15 cellular contexts compared by ENCODE assay signal in genomic region chr19:38253788-38254187, GRCh38. TPM values are rescaled to one million over a fixed set of nuclear protein-coding genes. Genes with fewer than 3 reads are reported as not detected.
DNase-seq lines count a peak whose midpoint lies in the region; ATAC-seq and TF ChIP-seq lines count a peak whose summit lies in the region.
"Had no signal": no experiment of that assay in that cellular context is flagged by ENCODE, and none has a peak within 500 bp of the region (broad histone marks: within the 10 kb centered on the region; RNA-seq: fewer than 3 reads in every experiment).

No MANE protein-coding gene starts in this region.

- no peak overlapping the region for H3K4me2 ChIP-seq in mammary epithelial cell (ENCODE audit: insufficient read depth, low read depth, low read length)
- no peak overlapping the region for H3K4me2 ChIP-seq in parathyroid adenoma (ENCODE audit: low read length)
- H3K4me2 ChIP-seq: A549 had no signal

- H3K27me3 ChIP-seq in breast epithelium (no peaks in the 10 kb centered on the region), mammary epithelial cell (ENCODE audit: insufficient read depth, low read length) (no peaks in the 10 kb centered on the region), gastroesophageal sphincter (peaks cover 7% of the 10 kb centered on the region), parathyroid adenoma (ENCODE audit: control insufficient read depth, insufficient read depth, low read length) (no peaks in the 10 kb centered on the region), upper lobe of right lung (peaks cover 13% of the 10 kb centered on the region)
- H3K27me3 ChIP-seq: foreskin keratinocyte had no signal

- H4K20me1 ChIP-seq in mammary epithelial cell (ENCODE audit: insufficient read depth, low read length), result no peaks in the 10 kb centered on the region

- H2AFZ ChIP-seq in mammary epithelial cell (ENCODE audit: low read depth, low read length) (no peak overlapping the region), parathyroid adenoma (no peak overlapping the region)

- H3K4me3 ChIP-seq in breast epithelium, result peak overlapping the region; percentile 13 to 62 (median 44)
- H3K4me3 ChIP-seq in mammary epithelial cell (replicated peaks in 1 of 3; ENCODE audit: insufficient read depth in 1 of 3, low read depth in 2 of 3, low read length in 3 of 3), result no peak overlapping the region
- H3K4me3 ChIP-seq in gastroesophageal sphincter, result peak overlapping the region; percentile 55 to 81
- H3K4me3 ChIP-seq in parathyroid adenoma (ENCODE audit: low read depth, low read length), result no peak overlapping the region
- H3K4me3 ChIP-seq in upper lobe of right lung, result peak overlapping the region; percentile 60
- H3K4me3 ChIP-seq: A549 had no signal

- no peak for TF ChIP-seq CTCF in breast epithelium (IDR thresholded peaks at IDR 0.05)
- TF ChIP-seq CTCF in mammary epithelial cell (conservative IDR thresholded peaks at IDR 0.05 in 1 of 2, IDR thresholded peaks at IDR 0.05 in 1 of 2; ENCODE audit: extremely low read depth in 1 of 2, insufficient read depth in 1 of 2, low read depth in 1 of 2, low read length in 2 of 2), result no peak
- TF ChIP-seq CTCF in gastroesophageal sphincter (IDR thresholded peaks at IDR 0.05), result no peak
- TF ChIP-seq CTCF in parathyroid adenoma (IDR thresholded peaks at IDR 0.05), result no peak
- no peak for TF ChIP-seq CTCF in upper lobe of right lung (IDR thresholded peaks at IDR 0.05)

- no peak for TF ChIP-seq EP300 in gastroesophageal sphincter (IDR thresholded peaks at IDR 0.05)

- ATAC-seq in gastroesophageal sphincter (no peak), upper lobe of right lung (peak; percentile 2), HG03354 (IDR thresholded peaks at IDR 0.05; ENCODE audit: poor library complexity, severe bottlenecking, unreplicated experiment) (no peak), GM19328 (IDR thresholded peaks at IDR 0.05; ENCODE audit: unreplicated experiment) (no peak)
- ATAC-seq: A549, foreskin keratinocyte had no signal

- H3K4me1 ChIP-seq in breast epithelium (no peaks in the 10 kb centered on the region), mammary epithelial cell (ENCODE audit: insufficient read depth, low read length) (peaks cover 33% of the 10 kb centered on the region), gastroesophageal sphincter (peaks cover 0 to 70% (median 10%) of the 10 kb centered on the region in 3 donors), parathyroid adenoma (peaks cover 9% of the 10 kb centered on the region), upper lobe of right lung (peaks cover 11% of the 10 kb centered on the region)

- H3K9me3 ChIP-seq in breast epithelium, result no peaks in the 10 kb centered on the region
- no peaks in the 10 kb centered on the region for H3K9me3 ChIP-seq in mammary epithelial cell (replicated peaks; ENCODE audit: insufficient read depth, low read length)
- H3K9me3 ChIP-seq in gastroesophageal sphincter, result no peaks in the 10 kb centered on the region
- H3K9me3 ChIP-seq in parathyroid adenoma (ENCODE audit: control insufficient read depth, low read length), result no peaks in the 10 kb centered on the region
- no peaks in the 10 kb centered on the region for H3K9me3 ChIP-seq in upper lobe of right lung
- H3K9me3 ChIP-seq: A549 had no signal

- CTCF ChIA-PET in mammary epithelial cell (lab: Charles Lee; ENCODE audit: low non-redundant PET), result no interaction called here

- dilution Hi-C loops in mammary epithelial cell (cut with HindIII; ENCODE audit: low sequenced_read_pairs), result loop anchor here (5.0 kb wide), 2 partner anchors 36 to 64 kb away; partner anchors contain the start of genes KCNK6 and YIF1B

- BruUV-seq in mammary epithelial cell (replicated peaks; lab: Mats Ljungman, UMichigan), result no TSS peak

- H3K9ac ChIP-seq in mammary epithelial cell (ENCODE audit: insufficient read depth, low read length) (no peak overlapping the region), parathyroid adenoma (no peak overlapping the region)

- no peaks in the 10 kb centered on the region for H3K36me3 ChIP-seq in breast epithelium
- no peaks in the 10 kb centered on the region for H3K36me3 ChIP-seq in mammary epithelial cell (ENCODE audit: insufficient read depth, low read length)
- no peaks in the 10 kb centered on the region for H3K36me3 ChIP-seq in gastroesophageal sphincter
- no peaks in the 10 kb centered on the region for H3K36me3 ChIP-seq in parathyroid adenoma (ENCODE audit: control insufficient read depth, insufficient read depth, low read length)
- H3K36me3 ChIP-seq in upper lobe of right lung, result no peaks in the 10 kb centered on the region

- in situ Hi-C loops in mammary epithelial cell (cut with MboI; ENCODE audit: low sequenced_read_pairs in 2 of 2), result no loop called here

- no peak for DNase-seq in breast epithelium (ENCODE audit: low spot score in 2 of 2)
- DNase-seq in mammary epithelial cell, result no peak
- DNase-seq in upper lobe of right lung, result no peak
- DNase-seq in putamen (ENCODE audit: low spot score), result no peak
- DNase-seq: activated naive CD8-positive, alpha-beta T cell treated with anti-CD3 and anti-CD28 coated beads, Interleukin-2, amount 50 U/mL, for 24 hours; effector CD4-positive, alpha-beta T cell; foreskin keratinocyte; HCEC 1CT; NCI-H1436; NCI-H524 treated with DMSO at 0.1 percent for 48 hours had no signal

- H3K79me2 ChIP-seq in mammary epithelial cell (ENCODE audit: insufficient read depth, low read length) (no peaks in the 10 kb centered on the region), parathyroid adenoma (no peaks in the 10 kb centered on the region)

- H3K27ac ChIP-seq in breast epithelium (peak overlapping the region; percentile 91 to 97), mammary epithelial cell (ENCODE audit: insufficient read depth, low read depth, low read length) (no peak overlapping the region), gastroesophageal sphincter (peak overlapping the region; percentile 89 to 97 (median 96)), parathyroid adenoma (peak overlapping the region; percentile 80), upper lobe of right lung (peak overlapping the region; percentile 78)
- H3K27ac ChIP-seq: foreskin keratinocyte had no signal

- intact Hi-C loops in breast epithelium (cut with DNase I; ENCODE audit: low total_unique reads) (no loop called here), mammary epithelial cell (cut with micrococcal nuclease) (no loop called here), upper lobe of right lung (cut with DNase I) (no loop called here)

- TF ChIP-seq POLR2A in breast epithelium (IDR thresholded peaks at IDR 0.05) (no peak), gastroesophageal sphincter (IDR thresholded peaks at IDR 0.05) (no peak)

- WGBS in mammary epithelial cell (ENCODE audit: low coverage, missing lambda C conversion rate), result 78% methylated on average over 5 of the region's 5 CpGs
- 47% methylated on average over 2 of the region's 5 CpGs; no CpG with 5 or more reads in 1 of the 2 donors for whole genome bisulfite sequencing in gastroesophageal sphincter (ENCODE audit: low coverage in 1 of 2), 2 donors

RNA-seq across cellular contexts. Expression of gene PPP1R14A, which starts 2.4 kb away (rescaled TPM):
- total RNA-seq in breast epithelium (10 to 100 TPM; 39.1 to 83.2 (median 51.2) TPM), mammary epithelial cell (10 to 100 TPM in 1 of 2 donors, 1 to 10 TPM in 1; 4.2 to 10.2 TPM), gastroesophageal sphincter (100 to 1,000 TPM; 226 to 468 (median 332) TPM), upper lobe of right lung (113 TPM)
- 3.4 TPM for polyA plus RNA-seq in mammary epithelial cell
- polyA minus RNA-seq in mammary epithelial cell, result not detected

RNA-seq across cellular contexts. Expression of gene SPINT2, which starts 10.6 kb away (rescaled TPM):
- total RNA-seq in breast epithelium (100 to 1,000 TPM in 2 of 3 donors, 10 to 100 TPM in 1; 17.1 to 639 (median 492) TPM), mammary epithelial cell (100 to 1,000 TPM; 775 to 871 TPM), gastroesophageal sphincter (10 to 100 TPM in 2 of 4 donors, 1 to 10 TPM in 2; 2.1 to 51.7 (median 10.9) TPM), upper lobe of right lung (231 TPM)
- polyA plus RNA-seq in mammary epithelial cell, result 333 TPM
- polyA minus RNA-seq in mammary epithelial cell, result 334 TPM

RNA-seq across cellular contexts. Expression of gene DPF1, which starts 29.8 kb away (rescaled TPM):
- total RNA-seq in breast epithelium, result not detected
- 1 to 10 TPM; 3.0 to 6.2 TPM for total RNA-seq in mammary epithelial cell
- 1.6 TPM for polyA plus RNA-seq in mammary epithelial cell
- not detected for polyA minus RNA-seq in mammary epithelial cell
- not detected for total RNA-seq in gastroesophageal sphincter
- total RNA-seq in upper lobe of right lung, result not detected

RNA-seq across cellular contexts. Expression of gene C19orf33, which starts 50.3 kb away (rescaled TPM):
- total RNA-seq in breast epithelium, result 10 to 100 TPM in 2 of 3 donors, 1 to 10 TPM in 1; 3.5 to 19.3 (median 13.1) TPM
- 100 to 1,000 TPM in 1 of 2 donors, 10 to 100 TPM in 1; 39.7 to 162 TPM for total RNA-seq in mammary epithelial cell
- polyA plus RNA-seq in mammary epithelial cell, result 445 TPM
- 5.5 TPM for polyA minus RNA-seq in mammary epithelial cell
- 10 to 100 TPM in 1 of 4 donors, 1 to 10 TPM in 2, not detected in 1; 4.7 to 48.7 (median 7.9) TPM for total RNA-seq in gastroesophageal sphincter
- total RNA-seq in upper lobe of right lung, result 63.0 TPM

Comparison
In these comparisons a context has a peak if more than half of its experiments do, and no peak if none do; other contexts are left out.
1. H3K4me3 ChIP-seq: peak in breast epithelium (3 of 3), gastroesophageal sphincter (2 of 2) and upper lobe of right lung (single experiment); none in mammary epithelial cell (0 of 3) and parathyroid adenoma (single experiment).